ENCODE assay signal across 8 cellular contexts in the genomic region with DNA sequence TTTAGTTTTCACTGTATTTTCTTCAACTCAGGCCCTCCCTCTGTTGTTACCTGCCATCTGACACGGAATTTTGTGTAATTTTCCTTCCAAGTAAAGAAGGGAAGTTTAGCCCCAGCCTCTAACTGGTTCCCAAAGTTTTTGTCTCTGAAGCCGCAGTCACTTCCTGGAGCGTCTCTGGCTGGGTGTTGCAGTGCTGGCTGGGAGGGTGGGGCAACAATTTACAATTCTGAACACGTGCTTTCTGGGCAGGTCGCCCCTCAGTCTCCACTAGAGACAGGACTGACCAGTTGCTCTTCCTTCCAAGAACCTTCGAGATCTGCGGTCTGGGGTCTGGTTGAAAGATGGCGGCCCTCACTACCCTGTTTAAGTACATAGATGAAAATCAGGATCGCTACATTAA. TPM values are rescaled to one million over a fixed set of nuclear protein-coding genes. Genes with fewer than 3 reads are reported as not detected.
DNase-seq lines count a peak whose midpoint lies in the region; ATAC-seq, FAIRE-seq and TF ChIP-seq lines count a peak whose summit lies in the region.

No MANE protein-coding gene starts in this region.

- no peaks in the 10 kb centered on the region for H3K4me1 ChIP-seq in prostate gland (replicated peaks)

- WGBS in prostate gland: 39% methylated on average over 9 of the region's 9 CpGs

- no peak for FAIRE-seq in GM12892 (lab: Jason Lieb, UNC)

- TF ChIP-seq POLR2A in GM12892 (IDR thresholded peaks at IDR 0.05; ENCODE audit: low read depth, low read length) (peak; percentile 39), prostate gland (IDR thresholded peaks at IDR 0.05) (peak; percentile 65)

- no peaks in the 10 kb centered on the region for H3K36me3 ChIP-seq in prostate gland

- no peaks in the 10 kb centered on the region for H3K27me3 ChIP-seq in prostate gland (replicated peaks; ENCODE audit: insufficient read depth)

- H3K9me3 ChIP-seq in prostate gland: no peaks in the 10 kb centered on the region

- intact Hi-C loops in prostate gland (cut with DNase I): loop anchor here (5.0 to 10.0 kb wide), 4 partner anchors 55 to 705 kb away; a partner anchor contains a TSS

- ATAC-seq in HG02623 (IDR thresholded peaks at IDR 0.05; ENCODE audit: unreplicated experiment): peak; percentile 41

- peak overlapping the region; percentile 14 to 30 for H3K4me3 ChIP-seq in prostate gland

- H3K27ac ChIP-seq in prostate gland: peak overlapping the region; percentile 93 to 96

- TF ChIP-seq CTCF in prostate gland (IDR thresholded peaks at IDR 0.05): no peak

- DNase-seq in GM12892 (ENCODE audit: insufficient read length) (no peak), NOMO-1 (lab: John Stamatoyannopoulos, UW; ENCODE audit: unreplicated experiment in 2 of 2) (peak; percentile 74 to 76), globus pallidus (ENCODE audit: low spot score) (peak; percentile 70), prostate gland (ENCODE audit: low spot score) (peak; percentile 82), NCI-H526 (lab: John Stamatoyannopoulos, UW) (no peak), DMS153 (lab: John Stamatoyannopoulos, UW) (no peak)
- DNase-seq in activated effector memory CD4-positive, alpha-beta T cell treated with Interleukin-2 at 50 U/mL for 16 hours: peak; percentile 29

RNA-seq across cellular contexts. Expression of a gene that starts 3.5 kb away (rescaled TPM):
- polyA plus RNA-seq in GM12892 (2012; ENCODE audit: missing spikeins): 98.3 TPM
- 100 to 1,000 TPM; 144 to 294 TPM for total RNA-seq in prostate gland

RNA-seq across cellular contexts. Expression of a gene that starts 34.7 kb away (rescaled TPM):
- not detected for polyA plus RNA-seq in GM12892 (2012; ENCODE audit: missing spikeins)
- total RNA-seq in prostate gland: not detected

RNA-seq across cellular contexts. Expression of a gene that starts 42.5 kb away (rescaled TPM):
- not detected for polyA plus RNA-seq in GM12892 (2012; ENCODE audit: missing spikeins)
- total RNA-seq in prostate gland: 10 to 100 TPM in 1 of 2 donors, not detected in 1; 10.8 TPM

Comparison
In these comparisons a context has a peak if more than half of its experiments do, and no peak if none do; other contexts are left out.
1. DNase-seq: peak in NOMO-1 (2 of 2), activated effector memory CD4-positive, alpha-beta T cell treated with Interleukin-2 at 50 U/mL for 16 hours (single experiment), globus pallidus (single experiment) and prostate gland (single experiment); none in GM12892 (single experiment), NCI-H526 (0 of 2) and DMS153 (single experiment).